38 cellular contexts compared by ENCODE assay signal in genomic region chr12:111027431-111027830, GRCh38. TPM values are rescaled to one million over a fixed set of nuclear protein-coding genes. Genes with fewer than 3 reads are reported as not detected.
A peak's percentile ranks its signal among the peaks of the same experiment; 100 is the strongest.
DNase-seq lines count a peak whose midpoint lies in the region; ATAC-seq, FAIRE-seq and TF ChIP-seq lines count a peak whose summit lies in the region.
"Had no signal": no experiment of that assay in that cellular context is flagged by ENCODE, and none has a peak within 500 bp of the region (broad histone marks: within the 10 kb centered on the region; RNA-seq: fewer than 3 reads in every experiment).

No MANE protein-coding gene starts in this region.

- no peak overlapping the region for H3K9ac ChIP-seq in HepG2 (ENCODE audit: insufficient read depth, low read depth, low read length)
- H3K9ac ChIP-seq: BLaER1; BLaER1 treated with 17β-estradiol and CSF1 and Interleukin-3, amounts not matched to agents 10 nM and 100 nM had no signal

- no peaks in the 10 kb centered on the region for H3K36me3 Mint-ChIP-seq in activated naive CD4-positive, alpha-beta T cell treated with anti-CD3 and anti-CD28 coated beads, Interleukin-2, amount 50 U/mL, for 24 hours
- H3K36me3 Mint-ChIP-seq: CD4-positive, alpha-beta memory T cell; CD4-positive, CD25-positive, alpha-beta regulatory T cell; CD8-positive, alpha-beta memory T cell; CD8-positive, alpha-beta T cell had no signal

- 0% methylated on average over 3 of the region's 3 CpGs for WGBS in HepG2 (ENCODE audit: low lambda C conversion rate)
- 67% methylated on average over 3 of the region's 3 CpGs for WGBS in right lobe of liver (ENCODE audit: insufficient coverage, low coverage, low lambda C conversion rate, missing lambda C conversion rate)

- BruUV-seq in HepG2 (replicated peaks; lab: Mats Ljungman, UMichigan), result no TSS peak

- H3K9me3 Mint-ChIP-seq in activated naive CD4-positive, alpha-beta T cell treated with anti-CD3 and anti-CD28 coated beads, Interleukin-2, amount 50 U/mL, for 24 hours, result no peaks in the 10 kb centered on the region
- H3K9me3 Mint-ChIP-seq: CD4-positive, alpha-beta memory T cell; CD4-positive, alpha-beta T cell; CD4-positive, CD25-positive, alpha-beta regulatory T cell; CD8-positive, alpha-beta memory T cell; CD8-positive, alpha-beta T cell had no signal

- no peak for DNase-seq in activated naive CD4-positive, alpha-beta T cell (lab: John Stamatoyannopoulos, UW)
- DNase-seq in HepG2 (ENCODE audit: low spot score) (no peak), right lobe of liver (no peak)
- DNase-seq: 8988T; ACHN; AML-193; BE2C; C1 segment of cervical spinal cord; Caco-2; Calu3; CD4-positive, alpha-beta memory T cell; CD4-positive, alpha-beta T cell; CD4-positive, CD25-positive, alpha-beta regulatory T cell; CD8-positive, alpha-beta memory T cell; CD8-positive, alpha-beta T cell; COR-L47; DMS 273 treated with DMSO at 0.1 percent for 48 hours; DMS153; DMS53; DMS79; DMS79 treated with DMSO at 0.1 percent for 48 hours; DND-41; EL had no signal

- TF ChIP-seq RAD21 in HepG2 (CRISPR knock-in tag; IDR thresholded peaks at IDR 0.05), result no peak

- H3K27ac ChIP-seq in HepG2 (ENCODE audit: extremely low read length, insufficient read depth, low read length) (no peak overlapping the region), right lobe of liver (no peak overlapping the region), HEK293 (ENCODE audit: extremely low read depth, low read depth, low read length) (no peak overlapping the region)
- H3K27ac ChIP-seq: 22Rv1; A549; BLaER1; BLaER1 treated with 17β-estradiol and CSF1 and Interleukin-3, amounts not matched to agents 10 nM and 100 nM; C4-2B had no signal

- peaks cover 6% of the 10 kb centered on the region for H3K4me1 Mint-ChIP-seq in activated naive CD4-positive, alpha-beta T cell treated with anti-CD3 and anti-CD28 coated beads, Interleukin-2, amount 50 U/mL, for 24 hours
- H3K4me1 Mint-ChIP-seq: B cell had no signal

- H3K4me3 Mint-ChIP-seq in activated naive CD4-positive, alpha-beta T cell treated with anti-CD3 and anti-CD28 coated beads, Interleukin-2, amount 50 U/mL, for 24 hours, result no peak overlapping the region
- H3K4me3 Mint-ChIP-seq: B cell; CD14-positive monocyte; CD4-positive, alpha-beta memory T cell; CD4-positive, alpha-beta T cell; CD4-positive, CD25-positive, alpha-beta regulatory T cell; CD8-positive, alpha-beta memory T cell; CD8-positive, alpha-beta T cell had no signal

- H3K4me1 ChIP-seq in HepG2 (ENCODE audit: insufficient read depth, low read length), result no peaks in the 10 kb centered on the region
- peaks cover 0 to 19% (median 7%) of the 10 kb centered on the region in 4 donors for H3K4me1 ChIP-seq in right lobe of liver
- peaks cover 5% of the 10 kb centered on the region for H3K4me1 ChIP-seq in HEK293 (ENCODE audit: control insufficient read depth, insufficient read depth, low read length)
- H3K4me1 ChIP-seq: A549, BE2C, Caco-2 had no signal

- no peak for FAIRE-seq in HepG2 (lab: Jason Lieb, UNC)
- FAIRE-seq: A204.1, A549, D721Med had no signal

- H3K27ac Mint-ChIP-seq in activated naive CD4-positive, alpha-beta T cell treated with anti-CD3 and anti-CD28 coated beads, Interleukin-2, amount 50 U/mL, for 24 hours, result peak overlapping the region; percentile 3
- H3K27ac Mint-ChIP-seq: B cell; CD14-positive monocyte; CD4-positive, alpha-beta memory T cell; CD4-positive, alpha-beta T cell; CD4-positive, CD25-positive, alpha-beta regulatory T cell; CD8-positive, alpha-beta memory T cell; CD8-positive, alpha-beta T cell had no signal

- no peak overlapping the region for H2AFZ ChIP-seq in HepG2 (ENCODE audit: low read length)

- peaks cover 0 to 9% of the 10 kb centered on the region in 2 experiments; a peak in 2 of 5 replicates for H3K27me3 ChIP-seq in HepG2 (ENCODE audit: control insufficient read depth in 1 of 2, insufficient read depth in 2 of 2, low read length in 2 of 2)
- no peaks in the 10 kb centered on the region for H3K27me3 ChIP-seq in right lobe of liver

- TF ChIP-seq POLR2A in HepG2 (IDR thresholded peaks at IDR 0.05; ENCODE audit: insufficient read depth in 1 of 2, low read depth in 2 of 2, low read length in 2 of 2), result no peak
- no peak for TF ChIP-seq POLR2A in right lobe of liver (IDR thresholded peaks at IDR 0.05)

- CTCF ChIA-PET in HepG2 (lab: Yijun Ruan, JAX; ENCODE audit: low intra/inter-chr PET ratio, low total read pairs), result no interaction called here
- CTCF ChIA-PET in HEK293 (lab: Yijun Ruan, JAX), result interaction anchor here (0.6 to 10.0 kb wide), 5 partner anchors 244 to 333 kb away, joined by 3 to 105 read pairs (median 3); no protein-coding TSS in a partner anchor

- POLR2A ChIA-PET in HepG2 (lab: Yijun Ruan, JAX) (no interaction called here), HEK293 (lab: Yijun Ruan, JAX) (no interaction called here)

- H3K27me3 Mint-ChIP-seq in activated naive CD4-positive, alpha-beta T cell treated with anti-CD3 and anti-CD28 coated beads, Interleukin-2, amount 50 U/mL, for 24 hours, result peaks cover 14% of the 10 kb centered on the region

- H3K36me3 ChIP-seq in HepG2 (replicated peaks in 1 of 2; ENCODE audit: control insufficient read depth in 1 of 2, insufficient read depth in 2 of 2, low read length in 2 of 2) (no peaks in the 10 kb centered on the region), right lobe of liver (no peaks in the 10 kb centered on the region), HEK293 (ENCODE audit: control insufficient read depth in 2 of 2, insufficient read depth in 1 of 2, low read length in 2 of 2) (no peaks in the 10 kb centered on the region)
- H3K36me3 ChIP-seq: BE2C; BLaER1; BLaER1 treated with 17β-estradiol and CSF1 and Interleukin-3, amounts not matched to agents 10 nM and 100 nM had no signal

- intact Hi-C loops in HepG2 (cut with micrococcal nuclease; ENCODE audit: unreplicated experiment), result no loop called here
- intact Hi-C loops in right lobe of liver (cut with DNase I), result loop anchor here (5.0 to 10.0 kb wide), 3 partner anchors 137 to 280 kb away; no protein-coding TSS in a partner anchor

- TF ChIP-seq EP300 in HepG2 (IDR thresholded peaks at IDR 0.05; ENCODE audit: low read depth in 2 of 2, low read length in 2 of 2), result no peak
- TF ChIP-seq EP300 in HepG2 (CRISPR knock-in tag; IDR thresholded peaks at IDR 0.05; ENCODE audit: borderline replicate concordance), result no peak

- no peak for ATAC-seq in HepG2
- ATAC-seq in right lobe of liver, result no peak
- no peak for ATAC-seq in GM18520 (IDR thresholded peaks at IDR 0.05; ENCODE audit: unreplicated experiment)
- ATAC-seq: A549; CD8-positive, alpha-beta T cell had no signal

- no peak overlapping the region for H3K4me2 ChIP-seq in HepG2 (ENCODE audit: low read depth, low read length)
- H3K4me2 ChIP-seq: A549; BLaER1; BLaER1 treated with 17β-estradiol and CSF1 and Interleukin-3, amounts not matched to agents 10 nM and 100 nM had no signal

- H4K20me1 ChIP-seq in HepG2 (ENCODE audit: insufficient read depth, low read length), result no peaks in the 10 kb centered on the region

- no peaks in the 10 kb centered on the region for H3K79me2 ChIP-seq in HepG2 (ENCODE audit: insufficient read depth, low read length)

- no peak overlapping the region for H3K4me3 ChIP-seq in HepG2 (replicated peaks in 1 of 3; ENCODE audit: insufficient read depth in 1 of 3, low read depth in 2 of 3, low read length in 3 of 3)
- no peak overlapping the region for H3K4me3 ChIP-seq in right lobe of liver
- H3K4me3 ChIP-seq in HEK293 (ENCODE audit: low read depth, low read length), result no peak overlapping the region
- H3K4me3 ChIP-seq: A549; BLaER1; BLaER1 treated with 17β-estradiol and CSF1 and Interleukin-3, amounts not matched to agents 10 nM and 100 nM had no signal

- TF ChIP-seq CTCF in HepG2 (CRISPR knock-in tag; IDR thresholded peaks at IDR 0.05) (no peak), right lobe of liver (IDR thresholded peaks at IDR 0.05) (no peak), HEK293 (tag by site-specific recombination; IDR thresholded peaks at IDR 0.05) (no peak)

- H3K9me3 ChIP-seq in HepG2 (ENCODE audit: low read length) (no peaks in the 10 kb centered on the region), right lobe of liver (no peaks in the 10 kb centered on the region), HEK293 (ENCODE audit: control insufficient read depth, insufficient read depth, low read depth, low read length) (no peaks in the 10 kb centered on the region)
- H3K9me3 ChIP-seq: A549; BE2C; BLaER1; BLaER1 treated with 17β-estradiol and CSF1 and Interleukin-3, amounts not matched to agents 10 nM and 100 nM; Caco-2 had no signal

- in situ Hi-C loops in HepG2 (cut with HindIII; ENCODE audit: extremely low pct_ligation_motif_present, low pct_unique_long_range_greater_than_20kb), result loop anchor here (5.0 kb wide), 1 partner anchor 270 kb away; no protein-coding TSS in a partner anchor

TF ChIP-seq in HepG2, 621 proteins besides CTCF, POLR2A, EP300 and RAD21 (continues in another document):
- no peak for TF ChIP-seq MBNL3 (CRISPR knock-in tag; conservative IDR thresholded peaks at IDR 0.05)

RNA-seq across cellular contexts. Expression of gene CUX2, which starts 6.5 kb away (rescaled TPM):
- total RNA-seq in HepG2 (2016; rRNA removed; fragmentation: Illumina TruSeq; extraction: Trizol), result not detected in 2 replicates
- total RNA-seq in HepG2 (2016; cell fraction: cytosol; rRNA removed; fragmentation: Illumina TruSeq; extraction: Trizol; ENCODE audit: low read depth), result not detected in 2 replicates
- total RNA-seq in HepG2 (2016; cell fraction: insoluble cytoplasmic fraction; rRNA removed; fragmentation: Illumina TruSeq; extraction: Trizol), result not detected in 2 replicates
- total RNA-seq in HepG2 (2016; cell fraction: membrane; rRNA removed; fragmentation: Illumina TruSeq; extraction: Trizol), result not detected in 2 replicates
- total RNA-seq in HepG2 (2016; cell fraction: nucleus; rRNA removed; fragmentation: Illumina TruSeq; extraction: Trizol), result not detected in 2 replicates
- polyA plus RNA-seq in HepG2 (2011; rRNA removed), result not detected in 2 replicates
- polyA plus RNA-seq in HepG2 (2011; cell fraction: cytosol; rRNA removed), result not detected in 2 replicates
- polyA plus RNA-seq in HepG2 (2011; cell fraction: nucleus; rRNA removed), result not detected in 2 replicates
- not detected in 2 replicates for polyA plus RNA-seq in HepG2 (2012)
- polyA plus RNA-seq in HepG2 (2016; cell fraction: cytosol; fragmentation: Illumina TruSeq; extraction: Trizol; ENCODE audit: low read depth), result not detected in 2 replicates
- polyA plus RNA-seq in HepG2 (2016; cell fraction: insoluble cytoplasmic fraction; fragmentation: Illumina TruSeq; extraction: Trizol; ENCODE audit: low read depth), result not detected in 2 replicates
- polyA plus RNA-seq in HepG2 (2016; cell fraction: membrane; fragmentation: Illumina TruSeq; extraction: Trizol; ENCODE audit: low read depth), result not detected in 2 replicates
- not detected in 2 replicates for polyA plus RNA-seq in HepG2 (2016; cell fraction: nucleus; fragmentation: Illumina TruSeq; extraction: Trizol; ENCODE audit: insufficient read depth, low read depth)
- polyA minus RNA-seq in HepG2 (2011; rRNA and poly(A)+ RNA removed; ENCODE audit: low replicate concordance), result not detected in 2 replicates
- not detected in 2 replicates for polyA minus RNA-seq in HepG2 (2011; cell fraction: cytosol; rRNA and poly(A)+ RNA removed)
- not detected in 2 replicates for polyA minus RNA-seq in HepG2 (2011; cell fraction: nucleus; rRNA and poly(A)+ RNA removed)
- 10 to 100 TPM in 5 of 6 experiments, 1 to 10 TPM in 1; 7.2 to 50.5 (median 16.7) TPM for total RNA-seq in right lobe of liver
- total RNA-seq: A172; B cell; Caco-2; Calu3; CD4-positive, alpha-beta memory T cell; CD8-positive, alpha-beta memory T cell had no signal
- polyA plus RNA-seq: AG04450; BJ; CD14-positive monocyte; CD4-positive, alpha-beta memory T cell; CD4-positive, CD25-positive, alpha-beta regulatory T cell; CD8-positive, alpha-beta memory T cell had no signal

Comparison
In these comparisons a context has a peak if more than half of its experiments do, and no peak if none do; other contexts are left out.
1. RNA of gene CUX2, which starts 6.5 kb away (total RNA-seq): 7.2 to 50.5 TPM in right lobe of liver; not detected in HepG2; every median in the first group is over 4 times any median in the second.